20 cellular contexts compared by ENCODE assay signal in genomic region chr10:7506571-7506970, GRCh38.
DNase-seq lines count a peak whose midpoint lies in the region; ATAC-seq lines count a peak whose summit lies in the region.
"Had no signal": no experiment of that assay in that cellular context is flagged by ENCODE, and none has a peak within 500 bp of the region (broad histone marks: within the 10 kb centered on the region; RNA-seq: fewer than 3 reads in every experiment).

No MANE protein-coding gene starts in this region.

- ATAC-seq in HG02763 (IDR thresholded peaks at IDR 0.05; ENCODE audit: unreplicated experiment): peak; percentile 47
- ATAC-seq in activated naive CD8-positive, alpha-beta T cell treated with anti-CD3 and anti-CD28 coated beads, Interleukin-2, amount 50 U/mL, for 24 hours: no peak
- ATAC-seq in stimulated activated effector memory CD8-positive, alpha-beta T cell treated with anti-CD3 and anti-CD28 coated beads, Interleukin-12 subunit alpha, Interleukin-12 subunit beta, amount 100 ng/mL, for 72 hours: no peak
- ATAC-seq: Panc1; stimulated activated naive B cell treated with anti-CD40 and anti-IgM and Interleukin-4, amounts not matched to agents 10 μg/mL and 1 μg/mL and 100 μg/mL, for 72 hours; WTC11 had no signal

- peaks cover 46% of the 10 kb centered on the region for H3K4me1 Mint-ChIP-seq in activated naive CD4-positive, alpha-beta T cell treated with anti-CD3 and anti-CD28 coated beads, Interleukin-2, amount 50 U/mL, for 24 hours
- H3K4me1 Mint-ChIP-seq in activated naive CD8-positive, alpha-beta T cell treated with anti-CD3 and anti-CD28 coated beads, Interleukin-2, amount 50 U/mL, for 24 hours: peaks cover 29% of the 10 kb centered on the region
- peaks cover 51% of the 10 kb centered on the region for H3K4me1 Mint-ChIP-seq in stimulated activated effector memory CD8-positive, alpha-beta T cell treated with anti-CD3 and anti-CD28 coated beads, Interleukin-12 subunit alpha, Interleukin-12 subunit beta, amount 100 ng/mL, for 72 hours
- H3K4me1 Mint-ChIP-seq: WTC11 had no signal

- peaks cover 3% of the 10 kb centered on the region for H3K36me3 Mint-ChIP-seq in activated naive CD4-positive, alpha-beta T cell treated with anti-CD3 and anti-CD28 coated beads, Interleukin-2, amount 50 U/mL, for 24 hours
- peaks cover 12% of the 10 kb centered on the region for H3K36me3 Mint-ChIP-seq in activated naive CD8-positive, alpha-beta T cell treated with anti-CD3 and anti-CD28 coated beads, Interleukin-2, amount 50 U/mL, for 24 hours (ENCODE audit: low read depth)
- H3K36me3 Mint-ChIP-seq in stimulated activated effector memory CD8-positive, alpha-beta T cell treated with anti-CD3 and anti-CD28 coated beads, Interleukin-12 subunit alpha, Interleukin-12 subunit beta, amount 100 ng/mL, for 72 hours: peaks cover 13% of the 10 kb centered on the region

- DNase-seq in activated naive CD4-positive, alpha-beta T cell (lab: John Stamatoyannopoulos, UW): no peak
- no peak for DNase-seq in activated naive CD8-positive, alpha-beta T cell treated with anti-CD3 and anti-CD28 coated beads, Interleukin-2, amount 50 U/mL, for 24 hours
- DNase-seq in stimulated activated effector memory CD8-positive, alpha-beta T cell treated with anti-CD3 and anti-CD28 coated beads, Interleukin-12 subunit alpha, Interleukin-12 subunit beta, amount 100 ng/mL, for 72 hours (ENCODE audit: low spot score in 2 of 2): no peak
- DNase-seq in NCI-H187 treated with DMSO at 0.1 percent for 48 hours (lab: John Stamatoyannopoulos, UW): no peak
- DNase-seq in nucleus accumbens (lab: John Stamatoyannopoulos, UW): no peak
- no peak for DNase-seq in germinal center (ENCODE audit: low spot score)
- DNase-seq: activated effector memory CD4-positive, alpha-beta T cell treated with anti-CD3 and anti-CD28 coated beads, Interleukin-2, amount 50 U/mL, for 16 hours; DMS153; erythroblast; hypothalamus; mammary epithelial cell; NCI-H1105 treated with DMSO at 0.1 percent for 48 hours; NCI-H2107; NK-92 treated with Interleukin-12 subunit alpha and Interleukin-12 subunit beta, amount 100 ng/mL, for 24 hours; SJCRH30; stimulated activated naive B cell treated with anti-CD40 and anti-IgM and Interleukin-4, amounts not matched to agents 10 μg/mL and 1 μg/mL and 100 μg/mL, for 72 hours had no signal

- H3K27me3 Mint-ChIP-seq in activated naive CD4-positive, alpha-beta T cell treated with anti-CD3 and anti-CD28 coated beads, Interleukin-2, amount 50 U/mL, for 24 hours: no peaks in the 10 kb centered on the region
- H3K27me3 Mint-ChIP-seq in activated naive CD8-positive, alpha-beta T cell treated with anti-CD3 and anti-CD28 coated beads, Interleukin-2, amount 50 U/mL, for 24 hours: no peaks in the 10 kb centered on the region
- H3K27me3 Mint-ChIP-seq: stimulated activated naive B cell treated with anti-CD40 and anti-IgM and Interleukin-4, amounts not matched to agents 10 μg/mL and 1 μg/mL and 100 μg/mL, for 72 hours had no signal

- H3K27ac Mint-ChIP-seq in activated naive CD4-positive, alpha-beta T cell treated with anti-CD3 and anti-CD28 coated beads, Interleukin-2, amount 50 U/mL, for 24 hours: peak overlapping the region; percentile 57
- H3K27ac Mint-ChIP-seq in activated naive CD8-positive, alpha-beta T cell treated with anti-CD3 and anti-CD28 coated beads, Interleukin-2, amount 50 U/mL, for 24 hours: peak overlapping the region; percentile 2
- peak overlapping the region; percentile 96 for H3K27ac Mint-ChIP-seq in stimulated activated effector memory CD8-positive, alpha-beta T cell treated with anti-CD3 and anti-CD28 coated beads, Interleukin-12 subunit alpha, Interleukin-12 subunit beta, amount 100 ng/mL, for 72 hours
- H3K27ac Mint-ChIP-seq: WTC11 had no signal

- no peak overlapping the region for H3K4me3 Mint-ChIP-seq in activated naive CD4-positive, alpha-beta T cell treated with anti-CD3 and anti-CD28 coated beads, Interleukin-2, amount 50 U/mL, for 24 hours
- H3K4me3 Mint-ChIP-seq in activated naive CD8-positive, alpha-beta T cell treated with anti-CD3 and anti-CD28 coated beads, Interleukin-2, amount 50 U/mL, for 24 hours: no peak overlapping the region
- H3K4me3 Mint-ChIP-seq in stimulated activated effector memory CD8-positive, alpha-beta T cell treated with anti-CD3 and anti-CD28 coated beads, Interleukin-12 subunit alpha, Interleukin-12 subunit beta, amount 100 ng/mL, for 72 hours: peak overlapping the region; percentile 45
- H3K4me3 Mint-ChIP-seq: stimulated activated naive B cell treated with anti-CD40 and anti-IgM and Interleukin-4, amounts not matched to agents 10 μg/mL and 1 μg/mL and 100 μg/mL, for 72 hours; WTC11 had no signal

- H3K9me3 Mint-ChIP-seq in activated naive CD4-positive, alpha-beta T cell treated with anti-CD3 and anti-CD28 coated beads, Interleukin-2, amount 50 U/mL, for 24 hours: peaks cover 6% of the 10 kb centered on the region
- H3K9me3 Mint-ChIP-seq in activated naive CD8-positive, alpha-beta T cell treated with anti-CD3 and anti-CD28 coated beads, Interleukin-2, amount 50 U/mL, for 24 hours: peaks cover 33% of the 10 kb centered on the region
- peaks cover 18% of the 10 kb centered on the region for H3K9me3 Mint-ChIP-seq in stimulated activated effector memory CD8-positive, alpha-beta T cell treated with anti-CD3 and anti-CD28 coated beads, Interleukin-12 subunit alpha, Interleukin-12 subunit beta, amount 100 ng/mL, for 72 hours

Comparison
In these comparisons a context has a peak if more than half of its experiments do, and no peak if none do; other contexts are left out.
1. H3K27ac Mint-ChIP-seq: peak in every context shown above with its lines; median percentile 96 in stimulated activated effector memory CD8-positive, alpha-beta T cell treated with anti-CD3 and anti-CD28 coated beads, Interleukin-12 subunit alpha, Interleukin-12 subunit beta, amount 100 ng/mL, for 72 hours; 57 in activated naive CD4-positive, alpha-beta T cell treated with anti-CD3 and anti-CD28 coated beads, Interleukin-2, amount 50 U/mL, for 24 hours; 2 in activated naive CD8-positive, alpha-beta T cell treated with anti-CD3 and anti-CD28 coated beads, Interleukin-2, amount 50 U/mL, for 24 hours.